Comparison of ENCODE assay signal across 17 cellular contexts in genomic region chr1:184891440-184891839, GRCh38.
DNase-seq lines count a peak whose midpoint lies in the region; ATAC-seq and TF ChIP-seq lines count a peak whose summit lies in the region.
"Had no signal": no experiment of that assay in that cellular context is flagged by ENCODE, and none has a peak within 500 bp of the region (broad histone marks: within the 10 kb centered on the region; RNA-seq: fewer than 3 reads in every experiment).

No MANE protein-coding gene starts in this region.

- H3K27ac ChIP-seq in skeletal muscle tissue (ENCODE audit: low read depth, low read length) (peak overlapping the region; percentile 71), foreskin keratinocyte (no peak overlapping the region)

- intact Hi-C loops in Right ventricle myocardium superior (cut with DNase I), result no loop called here

- POLR2A ChIA-PET in T-cell (lab: Charles Lee), result interaction anchor here in 1 of 2 donors (1.1 to 3.4 kb wide), 5 partner anchors 48 to 426 kb away, joined by 3 to 37 read pairs (median 14); partner anchors contain the start of genes IVNS1ABP and NIBAN1

- H3K9me3 Mint-ChIP-seq in T-helper 1 cell treated with Interleukin-12 subunit alpha and Interleukin-12 subunit beta and Interleukin-4 antibody, amounts not matched to agents 30 μg/mL and 1 μg/mL, for 36 hours, result no peaks in the 10 kb centered on the region
- no peaks in the 10 kb centered on the region for H3K9me3 Mint-ChIP-seq in T-cell
- H3K9me3 Mint-ChIP-seq: mesothelial cell of epicardium had no signal

- peak overlapping the region; percentile 75 for H3K27ac Mint-ChIP-seq in T-helper 1 cell treated with Interleukin-12 subunit alpha and Interleukin-12 subunit beta and Interleukin-4 antibody, amounts not matched to agents 30 μg/mL and 1 μg/mL, for 36 hours
- H3K27ac Mint-ChIP-seq in T-cell, result peak overlapping the region; percentile 93 to 97
- H3K27ac Mint-ChIP-seq: mesothelial cell of epicardium had no signal

- no peaks in the 10 kb centered on the region for H3K27me3 Mint-ChIP-seq in T-helper 1 cell treated with Interleukin-12 subunit alpha and Interleukin-12 subunit beta and Interleukin-4 antibody, amounts not matched to agents 30 μg/mL and 1 μg/mL, for 36 hours (ENCODE audit: low read depth)
- H3K27me3 Mint-ChIP-seq in T-cell, result no peaks in the 10 kb centered on the region

- H3K9me3 ChIP-seq in skeletal muscle tissue (ENCODE audit: control insufficient read depth in 3 of 3, low read length in 3 of 3), result no peaks in the 10 kb centered on the region

- peaks cover 23% of the 10 kb centered on the region for H3K36me3 Mint-ChIP-seq in T-helper 1 cell treated with Interleukin-12 subunit alpha and Interleukin-12 subunit beta and Interleukin-4 antibody, amounts not matched to agents 30 μg/mL and 1 μg/mL, for 36 hours (ENCODE audit: low read depth)
- H3K36me3 Mint-ChIP-seq in T-cell, result peaks cover 27% of the 10 kb centered on the region
- H3K36me3 Mint-ChIP-seq: mesothelial cell of epicardium had no signal

- H3K4me3 Mint-ChIP-seq in T-helper 1 cell treated with Interleukin-12 subunit alpha and Interleukin-12 subunit beta and Interleukin-4 antibody, amounts not matched to agents 30 μg/mL and 1 μg/mL, for 36 hours, result no peak overlapping the region
- H3K4me3 Mint-ChIP-seq in T-cell, result peak overlapping the region in 2 of 3 donors; percentile 49 to 62
- H3K4me3 Mint-ChIP-seq: mesothelial cell of epicardium had no signal

- no peak for TF ChIP-seq CTCF in foreskin keratinocyte (conservative IDR thresholded peaks at IDR 0.05)

- H3K9ac ChIP-seq in skeletal muscle tissue (ENCODE audit: low read depth in 1 of 3, low read length in 3 of 3), result no peak overlapping the region

- no peaks in the 10 kb centered on the region for H3K36me3 ChIP-seq in skeletal muscle tissue (ENCODE audit: control insufficient read depth in 3 of 3, insufficient read depth in 3 of 3, low read length in 3 of 3)
- H3K36me3 ChIP-seq in H7 (replicated peaks; ENCODE audit: control insufficient read depth, insufficient read depth, low read length), result no peaks in the 10 kb centered on the region

- peaks cover 25 to 44% (median 35%) of the 10 kb centered on the region in 3 donors for H3K4me1 ChIP-seq in skeletal muscle tissue (ENCODE audit: control insufficient read depth in 3 of 3, insufficient read depth in 3 of 3, low read length in 3 of 3)
- peaks cover 36% of the 10 kb centered on the region for H3K4me1 ChIP-seq in foreskin keratinocyte

- CTCF ChIA-PET in T-cell (lab: Charles Lee), result interaction anchor here (0.5 to 1.9 kb wide), 6 partner anchors 24 to 92 kb away, joined by 3 to 6 read pairs (median 4); partner anchors contain the start of gene NIBAN1 (in 1 of the 2)

- H3K27me3 ChIP-seq in skeletal muscle tissue (ENCODE audit: control insufficient read depth in 3 of 3, insufficient read depth in 3 of 3, low read length in 3 of 3) (no peaks in the 10 kb centered on the region), H7 (ENCODE audit: control insufficient read depth, insufficient read depth, low read length) (no peaks in the 10 kb centered on the region; the same call in 1 of the 2 replicates), foreskin keratinocyte (no peaks in the 10 kb centered on the region)

- ATAC-seq in T-cell (replicated peaks in 1 of 4) (no peak), Right ventricle myocardium superior (ENCODE audit: poor library complexity) (peak; percentile 60), foreskin keratinocyte (no peak)

- H3K4me1 Mint-ChIP-seq in T-helper 1 cell treated with Interleukin-12 subunit alpha and Interleukin-12 subunit beta and Interleukin-4 antibody, amounts not matched to agents 30 μg/mL and 1 μg/mL, for 36 hours (ENCODE audit: low read depth), result peaks cover 27% of the 10 kb centered on the region
- H3K4me1 Mint-ChIP-seq in T-cell, result peaks cover 10 to 58% (median 48%) of the 10 kb centered on the region in 3 donors

- DNase-seq in T-helper 1 cell (no peak), T-cell (no peak), Right ventricle myocardium superior (no peak), H7 (no peak), foreskin keratinocyte (no peak)
- no peak for DNase-seq in effector CD4-positive, alpha-beta T cell
- DNase-seq: activated gamma-delta T cell; effector CD8-positive, alpha-beta T cell; MM.1S; NCI-H2081; NCI-H774; nucleus accumbens; stimulated activated naive CD4-positive, alpha-beta T cell had no signal

- no peak overlapping the region for H3K4me3 ChIP-seq in skeletal muscle tissue (ENCODE audit: low read length in 3 of 3)
- H3K4me3 ChIP-seq in H7 (ENCODE audit: insufficient read depth, low read depth, low read length), result no peak overlapping the region
- H3K4me3 ChIP-seq: skin epidermis had no signal
